In genomic region chr2:233760043-233760442, GRCh38 we compare ENCODE assay signal across 18 cellular contexts. TPM values are rescaled to one million over a fixed set of nuclear protein-coding genes. Genes with fewer than 3 reads are reported as not detected.
DNase-seq lines count a peak whose midpoint lies in the region; ATAC-seq and TF ChIP-seq lines count a peak whose summit lies in the region.
"Had no signal": no experiment of that assay in that cellular context is flagged by ENCODE, and none has a peak within 500 bp of the region (broad histone marks: within the 10 kb centered on the region; RNA-seq: fewer than 3 reads in every experiment).

UGT1A1 (plus strand) TSS chr2:233760270; CDS start chr2:233760288, 18 bp downstream.

- peaks cover 11% of the 10 kb centered on the region; the same call in 1 of the 2 replicates for H3K4me1 ChIP-seq in PC-9 (replicated peaks; ENCODE audit: insufficient read depth)
- no peaks in the 10 kb centered on the region for H3K4me1 ChIP-seq in trophoblast cell (ENCODE audit: control insufficient read depth in 1 of 2, insufficient read depth in 2 of 2, low read length in 2 of 2)
- H3K4me1 ChIP-seq in ascending aorta = no peaks in the 10 kb centered on the region

- H3K18ac ChIP-seq in trophoblast cell (ENCODE audit: low read length) = no peak within 1 kb of the TSS

- no peak within 1 kb of the TSS for H2BK5ac ChIP-seq in trophoblast cell (ENCODE audit: low read depth, low read length, poor library complexity)

- H4K8ac ChIP-seq in trophoblast cell (ENCODE audit: low read depth, low read length) = no peak within 1 kb of the TSS

- H3K23ac ChIP-seq in trophoblast cell (ENCODE audit: low read length) = no peak within 1 kb of the TSS

- ATAC-seq in left lobe of liver = peak; percentile 26
- ATAC-seq in natural killer cell treated with Interleukin-12 subunit alpha and Interleukin-12 subunit beta and Interleukin-15 and Interleukin-18, amount 100 ng/mL, for 72 hours = no peak
- ATAC-seq: CD8-positive, alpha-beta T cell had no signal

- H3K36me3 Mint-ChIP-seq in natural killer cell treated with Interleukin-12 subunit alpha and Interleukin-12 subunit beta and Interleukin-15 and Interleukin-18, amount 100 ng/mL, for 72 hours = no peaks in the 10 kb centered on the region
- H3K36me3 Mint-ChIP-seq: CD8-positive, alpha-beta T cell had no signal

- H3K27ac Mint-ChIP-seq in natural killer cell treated with Interleukin-12 subunit alpha and Interleukin-12 subunit beta and Interleukin-15 and Interleukin-18, amount 100 ng/mL, for 72 hours = no peak within 1 kb of the TSS
- H3K27ac Mint-ChIP-seq: CD8-positive, alpha-beta T cell had no signal

- no peaks in the 10 kb centered on the region for H3K9me3 ChIP-seq in PC-9 (ENCODE audit: insufficient read depth, low read depth)
- H3K9me3 ChIP-seq in trophoblast cell (ENCODE audit: insufficient read depth, low read depth, low read length) = peaks cover 5% of the 10 kb centered on the region
- no peaks in the 10 kb centered on the region for H3K9me3 ChIP-seq in ascending aorta

- H4K91ac ChIP-seq in trophoblast cell (ENCODE audit: low read depth, low read length) = no peak within 1 kb of the TSS

- H3K79me2 ChIP-seq in PC-9 (ENCODE audit: low read depth) = peaks cover 93% of the 10 kb centered on the region
- H3K79me2 ChIP-seq in trophoblast cell (ENCODE audit: control insufficient read depth, insufficient read depth, low read length, poor library complexity) = no peaks in the 10 kb centered on the region

- peaks cover 74% of the 10 kb centered on the region for H3F3A ChIP-seq in PC-9 (ENCODE audit: insufficient read depth, low read depth)

- no peaks in the 10 kb centered on the region for H3K4me1 Mint-ChIP-seq in natural killer cell treated with Interleukin-12 subunit alpha and Interleukin-12 subunit beta and Interleukin-15 and Interleukin-18, amount 100 ng/mL, for 72 hours (ENCODE audit: low read depth in 2 of 2)

- H3K27me3 Mint-ChIP-seq in natural killer cell treated with Interleukin-12 subunit alpha and Interleukin-12 subunit beta and Interleukin-15 and Interleukin-18, amount 100 ng/mL, for 72 hours = peaks cover 18 to 20% of the 10 kb centered on the region in 2 donors

- no peak within 1 kb of the TSS for H3K4ac ChIP-seq in trophoblast cell (ENCODE audit: low read depth, low read length)

- H4K20me1 ChIP-seq in PC-9 (ENCODE audit: insufficient read depth) = peaks cover 64% of the 10 kb centered on the region
- H4K20me1 ChIP-seq: BLaER1 treated with 17β-estradiol and CSF1 and Interleukin-3, amounts not matched to agents 10 nM and 100 nM had no signal

- WGBS in trophoblast cell (ENCODE audit: extremely low coverage, insufficient coverage, insufficient read length) = no CpG with 5 or more reads among the region's 6 CpGs

- H2AFZ ChIP-seq in PC-9 (no peak within 1 kb of the TSS), trophoblast cell (ENCODE audit: insufficient read depth, low read length, poor library complexity) (no peak within 1 kb of the TSS)

- H3K27me3 ChIP-seq in PC-9 (ENCODE audit: insufficient read depth, low read depth) (no peaks in the 10 kb centered on the region), trophoblast cell (ENCODE audit: insufficient read depth, low read length) (no peaks in the 10 kb centered on the region), ascending aorta (no peaks in the 10 kb centered on the region)
- H3K27me3 ChIP-seq: BLaER1 treated with 17β-estradiol and CSF1 and Interleukin-3, amounts not matched to agents 10 nM and 100 nM had no signal

- H3K27ac ChIP-seq in PC-9 = 0 out of 2 replicates have a peak within 1 kb of the TSS, but pooled peaks have one; percentile 10
- no peak within 1 kb of the TSS for H3K27ac ChIP-seq in trophoblast cell (ENCODE audit: low read depth, low read length)
- no peak within 1 kb of the TSS for H3K27ac ChIP-seq in ascending aorta
- H3K27ac ChIP-seq: BLaER1 treated with 17β-estradiol and CSF1 and Interleukin-3, amounts not matched to agents 10 nM and 100 nM had no signal

- no peak within 1 kb of the TSS for H2BK120ac ChIP-seq in trophoblast cell (ENCODE audit: insufficient read depth, low read length, poor library complexity)

- POLR2A ChIA-PET in PC-9 (lab: Charles Lee; ENCODE audit: unreplicated experiment) = no interaction called here

- H2AK5ac ChIP-seq in trophoblast cell (ENCODE audit: low read length) = no peak within 1 kb of the TSS

- no peak within 1 kb of the TSS for H3K4me2 ChIP-seq in PC-9
- H3K4me2 ChIP-seq in trophoblast cell (ENCODE audit: low read length) = no peak within 1 kb of the TSS
- H3K4me2 ChIP-seq: BLaER1 treated with 17β-estradiol and CSF1 and Interleukin-3, amounts not matched to agents 10 nM and 100 nM had no signal

- H3K36me3 ChIP-seq in PC-9 (ENCODE audit: low read depth) (peaks cover 60% of the 10 kb centered on the region), trophoblast cell (ENCODE audit: control insufficient read depth in 1 of 2, insufficient read depth in 2 of 2, low read length in 2 of 2) (no peaks in the 10 kb centered on the region), ascending aorta (no peaks in the 10 kb centered on the region)
- H3K36me3 ChIP-seq: BLaER1 treated with 17β-estradiol and CSF1 and Interleukin-3, amounts not matched to agents 10 nM and 100 nM had no signal

- intact Hi-C loops in PC-9 (cut with micrococcal nuclease; ENCODE audit: unreplicated experiment) = no loop called here
- intact Hi-C loops in ascending aorta (cut with DNase I) = no loop called here

- TF ChIP-seq CTCF in PC-9 (conservative IDR thresholded peaks at IDR 0.05) (no peak), ascending aorta (IDR thresholded peaks at IDR 0.05) (no peak)

- H3K14ac ChIP-seq in trophoblast cell (ENCODE audit: low read length) = no peak within 1 kb of the TSS

- no peak within 1 kb of the TSS for H3K4me3 Mint-ChIP-seq in natural killer cell treated with Interleukin-12 subunit alpha and Interleukin-12 subunit beta and Interleukin-15 and Interleukin-18, amount 100 ng/mL, for 72 hours
- H3K4me3 Mint-ChIP-seq: CD8-positive, alpha-beta T cell had no signal

- H3K79me1 ChIP-seq in trophoblast cell (ENCODE audit: low read length) = no peaks in the 10 kb centered on the region

- in situ Hi-C loops in Caki2 (cut with HindIII; ENCODE audit: low pct_unique_long_range_greater_than_20kb, low sequenced_read_pairs) = no loop called here

- no peaks in the 10 kb centered on the region for H3K9me2 ChIP-seq in PC-9 (ENCODE audit: insufficient read depth)

- no peak within 1 kb of the TSS for H2BK12ac ChIP-seq in trophoblast cell (ENCODE audit: low read length)

- DNase-seq in Caki2 (ENCODE audit: low read depth) (no peak), PC-9 (no peak), left lobe of liver (ENCODE audit: low spot score) (no peak), trophoblast cell (no peak), ascending aorta (ENCODE audit: low spot score in 2 of 2) (no peak)
- no peak for DNase-seq in natural killer cell treated with Interleukin-12 subunit alpha and Interleukin-12 subunit beta and Interleukin-15 and Interleukin-18, amount 100 ng/mL, for 72 hours (ENCODE audit: low spot score)
- no peak for DNase-seq in activated CD8-positive, alpha-beta memory T cell treated with anti-CD3 and anti-CD28 coated beads, Interleukin-2, amount 50 U/mL, for 4 hours
- DNase-seq: CD8-positive, alpha-beta T cell; DMS79 treated with DMSO at 0.1 percent for 48 hours; NCI-H1105; NCI-H2081; NCI-H446 treated with DMSO at 0.1 percent for 48 hours; NCI-H748 treated with DMSO at 0.1 percent for 48 hours; NK-92 treated with Interleukin-12 subunit alpha and Interleukin-12 subunit beta, amount 100 ng/mL, for 24 hours; RPMI8226; SIG-M5 had no signal

- H3K9me3 Mint-ChIP-seq in natural killer cell treated with Interleukin-12 subunit alpha and Interleukin-12 subunit beta and Interleukin-15 and Interleukin-18, amount 100 ng/mL, for 72 hours = no peaks in the 10 kb centered on the region
- H3K9me3 Mint-ChIP-seq: CD8-positive, alpha-beta T cell had no signal

- BruUV-seq in PC-9 (replicated peaks; lab: Mats Ljungman, UMichigan) = no TSS peak

- CTCF ChIA-PET in PC-9 (lab: Charles Lee) = no interaction called here

- no peak within 1 kb of the TSS for H4K12ac ChIP-seq in trophoblast cell (ENCODE audit: low read depth, low read length)

- no peak within 1 kb of the TSS for H3K9ac ChIP-seq in trophoblast cell (ENCODE audit: low read length)
- H3K9ac ChIP-seq: BLaER1 treated with 17β-estradiol and CSF1 and Interleukin-3, amounts not matched to agents 10 nM and 100 nM had no signal

- H3K4me3 ChIP-seq in PC-9 = no peak within 1 kb of the TSS
- peak within 1 kb of the TSS; percentile 18 for H3K4me3 ChIP-seq in trophoblast cell (ENCODE audit: low read depth, low read length)
- no peak within 1 kb of the TSS for H3K4me3 ChIP-seq in ascending aorta
- H3K4me3 ChIP-seq: BLaER1 treated with 17β-estradiol and CSF1 and Interleukin-3, amounts not matched to agents 10 nM and 100 nM had no signal

RNA-seq across cellular contexts. Expression of gene UGT1A1, which starts in this region (rescaled TPM):
- 6.9 and 10.4 TPM in 2 replicates for total RNA-seq in Caki2 (2014; rRNA removed; shearing (Covaris generic); ENCODE audit: low replicate concordance)
- 64.8 and 70.5 TPM in 2 replicates for total RNA-seq in PC-9 (2021)
- 152 TPM for total RNA-seq in left lobe of liver
- not detected in 2 replicates for polyA plus RNA-seq in trophoblast cell (2013)
- not detected for total RNA-seq in natural killer cell treated with Interleukin-12 subunit alpha and Interleukin-12 subunit beta and Interleukin-15 and Interleukin-18, amount 100 ng/mL, for 72 hours
- not detected for total RNA-seq in ascending aorta
- total RNA-seq: CD8-positive, alpha-beta T cell; LHCN-M2 had no signal
